17 cellular contexts compared by ENCODE assay signal in genomic region chr1:204709021-204709420, GRCh38. TPM values are rescaled to one million over a fixed set of nuclear protein-coding genes. Genes with fewer than 3 reads are reported as not detected.
"Had no signal": no experiment of that assay in that cellular context is flagged by ENCODE, and none has a peak within 500 bp of the region (broad histone marks: within the 10 kb centered on the region; RNA-seq: fewer than 3 reads in every experiment).

No MANE protein-coding gene starts in this region.

- H3K4me1 ChIP-seq: left lung, prostate gland, tibial artery had no signal

- FAIRE-seq: kidney had no signal

- H3K4me3 ChIP-seq: cardiac muscle cell, esophagus squamous epithelium, left lung, prostate gland, right atrium auricular region, tibial artery had no signal

- H3K36me3 ChIP-seq: cardiac muscle cell, esophagus squamous epithelium, left lung, prostate gland, right atrium auricular region, tibial artery, WERI-Rb-1 had no signal

- ATAC-seq: stimulated activated naive CD8-positive, alpha-beta T cell treated with anti-CD3 and anti-CD28 coated beads, Interleukin-15, Interleukin-2, amounts not matched to agents 100 U/mL and 50 U/mL, for 24 hours had no signal

- DNase-seq: activated CD4-positive, alpha-beta T cell treated with anti-CD3 and anti-CD28 coated beads for 1 hour; activated gamma-delta T cell treated with Interleukin-2 at 50 U/mL for 16 hours; effector CD8-positive, alpha-beta T cell; esophagus squamous epithelium; kidney; left lung; stimulated activated naive CD8-positive, alpha-beta T cell treated with anti-CD3 and anti-CD28 coated beads, Interleukin-15, Interleukin-2, amounts not matched to agents 100 U/mL and 50 U/mL, for 24 hours; substantia nigra; T-helper 2 cell; tibial artery; WERI-Rb-1 had no signal

- H3K9me3 ChIP-seq: esophagus squamous epithelium, left lung, prostate gland, right atrium auricular region, tibial artery had no signal

- H3K27me3 ChIP-seq: right atrium auricular region had no signal

- H3K27ac ChIP-seq: cardiac muscle cell, esophagus squamous epithelium, left lung, prostate gland, right atrium auricular region, tibial artery, WERI-Rb-1 had no signal

RNA-seq across cellular contexts. Expression of gene LRRN2, which starts 23.5 kb away (rescaled TPM):
- total RNA-seq: activated T-helper 1 cell treated with anti-CD3 and anti-CD28 coated beads, Interleukin-12 subunit alpha, Interleukin-12 subunit beta, Interleukin-2, Interleukin-4 antibody, amounts not matched to agents 30 ng/mL and 10 ng/mL and 1 ng/mL, durations not matched to agents 14 hours and 24 hours and 36 hours; mononuclear cell; osteocyte had no signal
